12 cellular contexts compared by ENCODE assay signal in the genomic region with DNA sequence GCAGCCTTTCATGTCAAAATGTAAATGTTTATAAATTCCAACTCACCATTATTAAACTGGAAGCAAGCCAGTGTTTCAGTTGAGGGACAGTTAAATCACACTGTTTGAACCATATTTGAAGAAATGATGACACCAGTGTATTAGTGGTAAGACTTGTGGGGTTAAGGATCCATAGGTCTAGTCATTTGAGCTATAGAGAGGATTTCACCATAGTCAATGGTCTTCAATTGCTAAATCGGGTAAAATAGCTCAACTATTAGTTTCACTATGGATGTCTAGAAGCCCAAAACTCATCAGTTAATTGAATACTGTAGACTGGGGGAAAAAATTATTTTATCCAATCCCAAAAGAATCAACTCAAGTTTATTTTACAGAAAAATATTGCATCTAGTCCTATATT.
"Had no signal": no experiment of that assay in that cellular context is flagged by ENCODE, and none has a peak within 500 bp of the region (broad histone marks: within the 10 kb centered on the region; RNA-seq: fewer than 3 reads in every experiment).

No MANE protein-coding gene starts in this region.

- H3K27me3 ChIP-seq: adrenal gland, colonic mucosa, neutrophil, tibial artery had no signal

- H3K9me3 ChIP-seq: adrenal gland, colonic mucosa, heart right ventricle, neutrophil, tibial artery had no signal

- H3K36me3 Mint-ChIP-seq: naive thymus-derived CD4-positive, alpha-beta T cell had no signal

- H3K4me3 Mint-ChIP-seq: naive thymus-derived CD4-positive, alpha-beta T cell had no signal

- H3K4me1 Mint-ChIP-seq: naive thymus-derived CD4-positive, alpha-beta T cell had no signal

- DNase-seq: activated naive CD4-positive, alpha-beta T cell treated with anti-CD3 and anti-CD28 coated beads, Interleukin-2, amount 50 U/mL, for 16 hours; adrenal gland; colonic mucosa; heart right ventricle; mammary epithelial cell; naive thymus-derived CD4-positive, alpha-beta T cell; right cardiac atrium; small intestine; tibial artery had no signal

- H3K4me1 ChIP-seq: adrenal gland, colonic mucosa, heart right ventricle, tibial artery had no signal

- H3K27ac Mint-ChIP-seq: naive thymus-derived CD4-positive, alpha-beta T cell; progenitor cell of endocrine pancreas had no signal

- H3K4me3 ChIP-seq: adrenal gland, colonic mucosa, heart right ventricle, tibial artery had no signal

- H3K27ac ChIP-seq: adrenal gland, colonic mucosa, heart right ventricle, neutrophil, tibial artery had no signal

- H3K36me3 ChIP-seq: adrenal gland, colonic mucosa, heart right ventricle, neutrophil, tibial artery had no signal

- ATAC-seq: heart right ventricle; left lobe of liver; naive thymus-derived CD4-positive, alpha-beta T cell; right cardiac atrium had no signal
